Comparison of ENCODE assay signal across 1 cellular context in the genomic region with DNA sequence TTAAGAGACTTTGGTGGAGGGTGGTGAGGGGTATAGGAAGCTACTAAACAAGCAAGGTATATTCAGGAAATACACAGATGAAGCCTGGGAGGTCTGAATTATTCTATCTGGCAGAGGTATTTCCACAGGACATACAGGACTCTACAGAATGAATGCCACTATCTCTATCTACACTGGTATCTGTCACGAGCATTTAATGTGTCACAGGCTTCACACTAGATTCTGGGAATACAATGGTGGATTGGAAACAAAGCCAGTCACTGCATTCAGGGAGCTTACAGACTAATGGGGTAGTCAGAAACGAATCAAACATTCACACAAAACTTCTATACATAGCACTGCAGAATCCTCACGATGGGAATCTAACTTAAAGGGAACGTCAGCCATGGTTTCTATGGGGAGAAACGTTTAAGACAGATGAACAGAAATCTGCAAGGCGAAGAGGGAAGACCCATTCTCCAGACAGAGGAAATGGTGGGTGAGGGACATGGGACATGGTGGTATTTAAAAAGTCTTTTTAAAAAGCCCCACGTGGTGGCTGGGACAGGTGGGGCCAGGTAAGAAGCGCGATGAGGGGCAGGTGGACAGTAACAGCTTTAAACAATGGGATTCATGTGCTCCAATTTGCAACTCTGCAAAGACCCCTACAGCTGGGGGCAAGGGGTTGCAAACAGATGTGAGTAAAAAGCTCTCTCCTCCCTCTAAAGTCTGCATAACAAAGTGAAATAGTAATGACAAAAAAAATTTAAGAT.
TF ChIP-seq lines count a peak whose summit lies in the region.

No MANE protein-coding gene starts in this region.

TF ChIP-seq in IMR-90, 13 proteins besides CTCF, POLR2A, EP300 and RAD21 (continued from another document):
- TF ChIP-seq MAFK (IDR thresholded peaks at IDR 0.05; ENCODE audit: low read depth, low read length) (no peak), RCOR1 (IDR thresholded peaks at IDR 0.05; ENCODE audit: insufficient replicate concordance, low read length) (no peak), CEBPB (IDR thresholded peaks at IDR 0.05; ENCODE audit: low read depth, low read length) (no peak), MAZ (IDR thresholded peaks at IDR 0.05; ENCODE audit: borderline replicate concordance, low read depth, low read length) (no peak), CHD1 (IDR thresholded peaks at IDR 0.05; ENCODE audit: low read depth, low read length) (no peak), RFX5 (IDR thresholded peaks at IDR 0.05; ENCODE audit: low read depth, low read length) (no peak), SMC3 (IDR thresholded peaks at IDR 0.05; ENCODE audit: low read depth, low read length) (no peak), MXI1 (IDR thresholded peaks at IDR 0.05; ENCODE audit: borderline replicate concordance, low read depth, low read length) (no peak)
- TF ChIP-seq, protein P1, sequence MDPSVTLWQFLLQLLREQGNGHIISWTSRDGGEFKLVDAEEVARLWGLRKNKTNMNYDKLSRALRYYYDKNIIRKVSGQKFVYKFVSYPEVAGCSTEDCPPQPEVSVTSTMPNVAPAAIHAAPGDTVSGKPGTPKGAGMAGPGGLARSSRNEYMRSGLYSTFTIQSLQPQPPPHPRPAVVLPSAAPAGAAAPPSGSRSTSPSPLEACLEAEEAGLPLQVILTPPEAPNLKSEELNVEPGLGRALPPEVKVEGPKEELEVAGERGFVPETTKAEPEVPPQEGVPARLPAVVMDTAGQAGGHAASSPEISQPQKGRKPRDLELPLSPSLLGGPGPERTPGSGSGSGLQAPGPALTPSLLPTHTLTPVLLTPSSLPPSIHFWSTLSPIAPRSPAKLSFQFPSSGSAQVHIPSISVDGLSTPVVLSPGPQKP (IDR thresholded peaks at IDR 0.05; ENCODE audit: borderline replicate concordance, low read depth, low read length): no peak
